In the genomic region with DNA sequence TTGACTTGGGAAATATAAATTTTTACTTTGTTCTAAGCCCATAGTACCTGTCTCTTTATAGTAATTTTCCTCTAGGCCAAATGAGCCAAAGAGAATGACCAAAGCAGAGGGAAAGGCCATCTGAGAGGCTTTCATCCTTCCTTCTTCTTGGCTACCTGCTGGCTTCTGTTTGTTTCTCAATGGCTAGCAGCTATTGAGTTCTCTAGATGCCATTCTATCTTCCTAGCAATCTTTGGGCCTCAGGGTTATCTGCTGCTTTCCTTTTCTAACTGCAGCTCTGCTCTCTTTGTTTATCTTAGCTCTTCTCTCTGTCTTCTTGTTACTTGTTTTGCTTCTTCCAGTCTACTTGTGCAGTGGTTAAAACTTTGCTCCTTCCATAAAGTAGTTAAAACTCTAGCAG, we compare ENCODE assay signal across 9 cellular contexts.
DNase-seq lines count a peak whose midpoint lies in the region; ATAC-seq, FAIRE-seq and TF ChIP-seq lines count a peak whose summit lies in the region.
"Had no signal": no experiment of that assay in that cellular context is flagged by ENCODE, and none has a peak within 500 bp of the region (broad histone marks: within the 10 kb centered on the region; RNA-seq: fewer than 3 reads in every experiment).

No MANE protein-coding gene starts in this region.

- H4K12ac ChIP-seq in trophoblast cell (ENCODE audit: low read depth, low read length), result no peak overlapping the region

- no peaks in the 10 kb centered on the region for H3K4me1 Mint-ChIP-seq in CD8-positive, alpha-beta memory T cell
- H3K4me1 Mint-ChIP-seq in activated T-cell treated with anti-CD3 and anti-CD28 coated beads, Interleukin-2, amount 50 U/mL, for 24 hours (ENCODE audit: low read depth), result no peaks in the 10 kb centered on the region
- no peaks in the 10 kb centered on the region for H3K4me1 Mint-ChIP-seq in activated naive CD8-positive, alpha-beta T cell treated with anti-CD3 and anti-CD28 coated beads, Interleukin-2, amount 50 U/mL, for 24 hours

- H3K4me3 ChIP-seq in HUES64 (ENCODE audit: low read length), result no peak overlapping the region
- H3K4me3 ChIP-seq in H1 (ENCODE audit: extremely low read depth in 1 of 4, insufficient read depth in 2 of 4, low read depth in 3 of 4, low read length in 4 of 4), result no peak overlapping the region
- no peak overlapping the region for H3K4me3 ChIP-seq in trophoblast cell (ENCODE audit: low read depth, low read length)
- no peak overlapping the region for H3K4me3 ChIP-seq in CD8-positive, alpha-beta memory T cell (ENCODE audit: low read length)

- H4K8ac ChIP-seq in H1 (ENCODE audit: extremely low read depth, insufficient read depth, low read length) (no peak overlapping the region), trophoblast cell (ENCODE audit: low read depth, low read length) (no peak overlapping the region)

- H2BK15ac ChIP-seq in H1 (ENCODE audit: low read length), result no peak overlapping the region

- H3K18ac ChIP-seq in H1 (ENCODE audit: extremely low read depth, low read length) (no peak overlapping the region), trophoblast cell (ENCODE audit: low read length) (no peak overlapping the region)

- no peak overlapping the region for H3K4me2 ChIP-seq in H1 (ENCODE audit: insufficient read depth in 1 of 2, low read depth in 2 of 2, low read length in 2 of 2)
- H3K4me2 ChIP-seq in trophoblast cell (ENCODE audit: low read length), result no peak overlapping the region

- no peak overlapping the region for H3K23ac ChIP-seq in H1 (ENCODE audit: insufficient read length)
- no peak overlapping the region for H3K23ac ChIP-seq in trophoblast cell (ENCODE audit: low read length)

- H3K79me1 ChIP-seq in H1 (ENCODE audit: low read depth, low read length) (no peaks in the 10 kb centered on the region), trophoblast cell (ENCODE audit: low read length) (no peaks in the 10 kb centered on the region)

- no peak overlapping the region for H2AK5ac ChIP-seq in H1 (ENCODE audit: low read depth, low read length)
- no peak overlapping the region for H2AK5ac ChIP-seq in trophoblast cell (ENCODE audit: low read length)

- FAIRE-seq in H1 (lab: Jason Lieb, UNC), result no peak
- FAIRE-seq: HepG2 had no signal

- no peak for TF ChIP-seq EP300 in H1 (IDR thresholded peaks at IDR 0.05; ENCODE audit: borderline replicate concordance in 1 of 2, low read depth in 2 of 2, low read length in 2 of 2)

- no peaks in the 10 kb centered on the region for H3K36me3 Mint-ChIP-seq in CD8-positive, alpha-beta memory T cell
- H3K36me3 Mint-ChIP-seq in activated T-cell treated with anti-CD3 and anti-CD28 coated beads, Interleukin-2, amount 50 U/mL, for 24 hours (ENCODE audit: low read depth), result no peaks in the 10 kb centered on the region
- H3K36me3 Mint-ChIP-seq in activated naive CD8-positive, alpha-beta T cell treated with anti-CD3 and anti-CD28 coated beads, Interleukin-2, amount 50 U/mL, for 24 hours (ENCODE audit: low read depth), result no peaks in the 10 kb centered on the region

- H4K5ac ChIP-seq in H1 (ENCODE audit: insufficient read length, low read depth, low read length), result no peak overlapping the region

- H3K23me2 ChIP-seq in H1 (ENCODE audit: low read depth, low read length), result no peaks in the 10 kb centered on the region

- no peak overlapping the region for H2BK20ac ChIP-seq in H1 (ENCODE audit: low read length)

- ATAC-seq in activated naive CD8-positive, alpha-beta T cell treated with anti-CD3 and anti-CD28 coated beads, Interleukin-2, amount 50 U/mL, for 24 hours, result no peak
- ATAC-seq: HepG2 had no signal

- no peak for TF ChIP-seq RAD21 in H1 (IDR thresholded peaks at IDR 0.05 in 1 of 2, conservative IDR thresholded peaks at IDR 0.05 in 1 of 2; ENCODE audit: low read depth in 2 of 2, low read length in 2 of 2)

- peaks cover 0 to 2% of the 10 kb centered on the region in 2 donors for H3K27me3 Mint-ChIP-seq in CD8-positive, alpha-beta memory T cell
- H3K27me3 Mint-ChIP-seq in activated T-cell treated with anti-CD3 and anti-CD28 coated beads, Interleukin-2, amount 50 U/mL, for 24 hours, result no peaks in the 10 kb centered on the region
- no peaks in the 10 kb centered on the region for H3K27me3 Mint-ChIP-seq in activated naive CD8-positive, alpha-beta T cell treated with anti-CD3 and anti-CD28 coated beads, Interleukin-2, amount 50 U/mL, for 24 hours

- CTCF ChIA-PET in H1 (lab: Charles Lee; ENCODE audit: partially characterized antibody), result no interaction called here
- CTCF ChIA-PET in CD8-positive, alpha-beta memory T cell (lab: Charles Lee), result no interaction called here

- H3K9ac ChIP-seq in HUES64 (ENCODE audit: low read depth, low read length), result no peak overlapping the region
- H3K9ac ChIP-seq in H1 (replicated peaks in 1 of 4; ENCODE audit: extremely low read depth in 1 of 4, low read depth in 3 of 4, low read length in 3 of 4), result no peak overlapping the region
- H3K9ac ChIP-seq in trophoblast cell (ENCODE audit: low read length), result no peak overlapping the region

- no peak overlapping the region for H2AFZ ChIP-seq in H1 (ENCODE audit: low read length)
- no peak overlapping the region for H2AFZ ChIP-seq in trophoblast cell (ENCODE audit: insufficient read depth, low read length, poor library complexity)

- no peaks in the 10 kb centered on the region for H3K27me3 ChIP-seq in HUES64 (ENCODE audit: insufficient read depth, low read length)
- H3K27me3 ChIP-seq in H1 (replicated peaks in 1 of 4; ENCODE audit: control insufficient read depth in 3 of 4, extremely low read depth in 1 of 4, insufficient read depth in 3 of 4, low read length in 3 of 4), result no peaks in the 10 kb centered on the region
- no peaks in the 10 kb centered on the region for H3K27me3 ChIP-seq in trophoblast cell (ENCODE audit: insufficient read depth, low read length)
- H3K27me3 ChIP-seq in CD8-positive, alpha-beta memory T cell (ENCODE audit: insufficient read depth, low read length, poor library complexity, severe bottlenecking), result no peaks in the 10 kb centered on the region

- no peak overlapping the region for H3K4me3 Mint-ChIP-seq in CD8-positive, alpha-beta memory T cell
- H3K4me3 Mint-ChIP-seq in activated T-cell treated with anti-CD3 and anti-CD28 coated beads, Interleukin-2, amount 50 U/mL, for 24 hours, result no peak overlapping the region
- H3K4me3 Mint-ChIP-seq in activated naive CD8-positive, alpha-beta T cell treated with anti-CD3 and anti-CD28 coated beads, Interleukin-2, amount 50 U/mL, for 24 hours, result no peak overlapping the region

- H3K79me2 ChIP-seq in H1 (ENCODE audit: control insufficient read depth in 1 of 2, insufficient read depth in 2 of 2, low read length in 2 of 2) (no peaks in the 10 kb centered on the region), trophoblast cell (ENCODE audit: control insufficient read depth, insufficient read depth, low read length, poor library complexity) (no peaks in the 10 kb centered on the region)

- H3K14ac ChIP-seq in H1 (ENCODE audit: insufficient read length) (no peak overlapping the region), trophoblast cell (ENCODE audit: low read length) (no peak overlapping the region)

- H3K56ac ChIP-seq in H1 (replicated peaks; ENCODE audit: insufficient read length, low read depth, low read length), result no peak overlapping the region

- H2BK120ac ChIP-seq in H1 (replicated peaks; ENCODE audit: low read depth, low read length) (no peak overlapping the region), trophoblast cell (ENCODE audit: insufficient read depth, low read length, poor library complexity) (no peak overlapping the region)

- no peak overlapping the region for H4K91ac ChIP-seq in H1 (replicated peaks; ENCODE audit: insufficient read length, low read length)
- H4K91ac ChIP-seq in trophoblast cell (ENCODE audit: low read depth, low read length), result no peak overlapping the region

- H2BK5ac ChIP-seq in H1 (ENCODE audit: low read depth, low read length), result no peak overlapping the region
- H2BK5ac ChIP-seq in trophoblast cell (ENCODE audit: low read depth, low read length, poor library complexity), result no peak overlapping the region

- H3K36me3 ChIP-seq in HUES64 (ENCODE audit: insufficient read depth, low read length) (no peaks in the 10 kb centered on the region), H1 (ENCODE audit: control insufficient read depth in 2 of 4, insufficient read depth in 4 of 4, low read length in 3 of 4) (no peaks in the 10 kb centered on the region), trophoblast cell (ENCODE audit: control insufficient read depth in 1 of 2, insufficient read depth in 2 of 2, low read length in 2 of 2) (no peaks in the 10 kb centered on the region)
- no peaks in the 10 kb centered on the region for H3K36me3 ChIP-seq in CD8-positive, alpha-beta memory T cell (ENCODE audit: insufficient read depth, low read length)

- H3K9me3 ChIP-seq in HUES64 (ENCODE audit: insufficient read depth, low read depth, low read length), result no peaks in the 10 kb centered on the region
- no peaks in the 10 kb centered on the region for H3K9me3 ChIP-seq in H1 (ENCODE audit: insufficient read depth in 2 of 2, low read depth in 1 of 2, low read length in 1 of 2)
- no peaks in the 10 kb centered on the region for H3K9me3 ChIP-seq in trophoblast cell (ENCODE audit: insufficient read depth, low read depth, low read length)
- H3K9me3 ChIP-seq in CD8-positive, alpha-beta memory T cell (ENCODE audit: low read length), result peaks cover 6% of the 10 kb centered on the region

- H4K20me1 ChIP-seq in H1 (replicated peaks in 1 of 2; ENCODE audit: control insufficient read depth in 1 of 2, insufficient read depth in 2 of 2, low read length in 2 of 2), result no peaks in the 10 kb centered on the region

- peaks cover 0 to 53% (median 9%) of the 10 kb centered on the region in 5 donors for H3K9me3 Mint-ChIP-seq in CD8-positive, alpha-beta memory T cell
- H3K9me3 Mint-ChIP-seq in activated T-cell treated with anti-CD3 and anti-CD28 coated beads, Interleukin-2, amount 50 U/mL, for 24 hours, result peaks cover 30% of the 10 kb centered on the region
- H3K9me3 Mint-ChIP-seq in activated naive CD8-positive, alpha-beta T cell treated with anti-CD3 and anti-CD28 coated beads, Interleukin-2, amount 50 U/mL, for 24 hours, result peaks cover 36% of the 10 kb centered on the region

- no peak for DNase-seq in H1 (ENCODE audit: low read depth in 1 of 2, low spot score in 2 of 2)
- DNase-seq in iPS-NIHi7 (ENCODE audit: extremely low spot score), result peak; percentile 35
- DNase-seq in trophoblast cell, result peak; percentile 22 to 39
- DNase-seq in CD8-positive, alpha-beta memory T cell, result no peak
- no peak for DNase-seq in activated T-cell treated with anti-CD3 and anti-CD28 coated beads, Interleukin-2, amount 50 U/mL, for 24 hours
- no peak for DNase-seq in activated naive CD8-positive, alpha-beta T cell treated with anti-CD3 and anti-CD28 coated beads, Interleukin-2, amount 50 U/mL, for 24 hours
- DNase-seq: H7 had no signal

- H3K4me1 ChIP-seq in HUES64 (ENCODE audit: insufficient read depth, low read length) (peaks cover 13% of the 10 kb centered on the region), H1 (replicated peaks in 1 of 4; ENCODE audit: control insufficient read depth in 3 of 4, insufficient read depth in 4 of 4, low read length in 3 of 4) (no peaks in the 10 kb centered on the region), trophoblast cell (ENCODE audit: control insufficient read depth in 1 of 2, insufficient read depth in 2 of 2, low read length in 2 of 2) (no peaks in the 10 kb centered on the region)
- no peaks in the 10 kb centered on the region for H3K4me1 ChIP-seq in CD8-positive, alpha-beta memory T cell (ENCODE audit: insufficient read depth, low read length)

- H2BK12ac ChIP-seq in H1 (ENCODE audit: low read depth, low read length), result no peak overlapping the region
- H2BK12ac ChIP-seq in trophoblast cell (ENCODE audit: low read length), result no peak overlapping the region

- POLR2A ChIA-PET in H1 (lab: Charles Lee; ENCODE audit: partially characterized antibody), result no interaction called here
- POLR2A ChIA-PET in CD8-positive, alpha-beta memory T cell (lab: Charles Lee), result no interaction called here

- TF ChIP-seq POLR2A in H1 (IDR thresholded peaks at IDR 0.05; ENCODE audit: control extremely low read depth in 1 of 2, low read depth in 2 of 2, low read length in 2 of 2), result no peak

- H3K27ac Mint-ChIP-seq in CD8-positive, alpha-beta memory T cell, result no peak overlapping the region
- H3K27ac Mint-ChIP-seq in activated T-cell treated with anti-CD3 and anti-CD28 coated beads, Interleukin-2, amount 50 U/mL, for 24 hours, result no peak overlapping the region
- no peak overlapping the region for H3K27ac Mint-ChIP-seq in activated naive CD8-positive, alpha-beta T cell treated with anti-CD3 and anti-CD28 coated beads, Interleukin-2, amount 50 U/mL, for 24 hours

- TF ChIP-seq CTCF in H1 (IDR thresholded peaks at IDR 0.05; ENCODE audit: control extremely low read depth in 1 of 3, insufficient read depth in 1 of 3, low read depth in 1 of 3, low read length in 3 of 3), result no peak

- peak overlapping the region; percentile 30; the same call in 1 of the 2 replicates for H3K27ac ChIP-seq in HUES64 (ENCODE audit: low read depth, low read length)
- no peak overlapping the region for H3K27ac ChIP-seq in H1 (ENCODE audit: low read depth, low read length)
- no peak overlapping the region for H3K27ac ChIP-seq in trophoblast cell (ENCODE audit: low read depth, low read length)
- no peak overlapping the region for H3K27ac ChIP-seq in CD8-positive, alpha-beta memory T cell (ENCODE audit: low read depth, low read length)

- H3K4ac ChIP-seq in H1 (replicated peaks; ENCODE audit: insufficient read length, low read depth, low read length), result no peak overlapping the region
- no peak overlapping the region for H3K4ac ChIP-seq in trophoblast cell (ENCODE audit: low read depth, low read length)

Comparison
In these comparisons a context has a peak if more than half of its experiments do, and no peak if none do; other contexts are left out.
1. DNase-seq: peak in iPS-NIHi7 (single experiment) and trophoblast cell (2 of 2); none in H1 (0 of 2), CD8-positive, alpha-beta memory T cell (0 of 5), activated T-cell treated with anti-CD3 and anti-CD28 coated beads, Interleukin-2, amount 50 U/mL, for 24 hours (single experiment) and activated naive CD8-positive, alpha-beta T cell treated with anti-CD3 and anti-CD28 coated beads, Interleukin-2, amount 50 U/mL, for 24 hours (single experiment).